Comparison of ENCODE assay signal across 14 cellular contexts in genomic region chr12:126952106-126953007, GRCh38.
"Had no signal": no experiment of that assay in that cellular context is flagged by ENCODE, and none has a peak within 500 bp of the region (broad histone marks: within the 10 kb centered on the region; RNA-seq: fewer than 3 reads in every experiment).

No MANE protein-coding gene starts in this region.

- ATAC-seq: effector memory CD8-positive, alpha-beta T cell; left lobe of liver; natural killer cell treated with Interleukin-12 subunit alpha and Interleukin-12 subunit beta and Interleukin-15 and Interleukin-18, amount 100 ng/mL, for 72 hours had no signal

- H3K27ac Mint-ChIP-seq: activated naive CD8-positive, alpha-beta T cell treated with anti-CD3 and anti-CD28 coated beads, Interleukin-2, amount 10 ng/mL, durations not matched to agents 7 days and 5 days; dendritic cell treated with granulocyte-macrophage colony-stimulating factor and Interleukin-4, amounts not matched to agents 40 ng/mL and 50 ng/mL, for 4 days; effector memory CD8-positive, alpha-beta T cell; memory B cell; natural killer cell treated with Interleukin-12 subunit alpha and Interleukin-12 subunit beta and Interleukin-15 and Interleukin-18, amount 100 ng/mL, for 72 hours; T-helper 2 cell treated with Interferon-gamma antibody and Interleukin-4, amounts not matched to agents 5 μg/mL and 100 μg/mL, for 36 hours had no signal

- H3K36me3 Mint-ChIP-seq: activated naive CD8-positive, alpha-beta T cell treated with anti-CD3 and anti-CD28 coated beads, Interleukin-2, amount 10 ng/mL, durations not matched to agents 7 days and 5 days; memory B cell; natural killer cell treated with Interleukin-12 subunit alpha and Interleukin-12 subunit beta and Interleukin-15 and Interleukin-18, amount 100 ng/mL, for 72 hours had no signal

- H3K36me3 ChIP-seq: sigmoid colon, tibial nerve, uterus had no signal

- H3K27me3 Mint-ChIP-seq: activated naive CD8-positive, alpha-beta T cell treated with anti-CD3 and anti-CD28 coated beads, Interleukin-2, amount 10 ng/mL, durations not matched to agents 7 days and 5 days; dendritic cell treated with granulocyte-macrophage colony-stimulating factor and Interleukin-4, amounts not matched to agents 40 ng/mL and 50 ng/mL, for 4 days; effector memory CD8-positive, alpha-beta T cell; memory B cell; natural killer cell treated with Interleukin-12 subunit alpha and Interleukin-12 subunit beta and Interleukin-15 and Interleukin-18, amount 100 ng/mL, for 72 hours had no signal

- H3K4me1 Mint-ChIP-seq: activated naive CD8-positive, alpha-beta T cell treated with anti-CD3 and anti-CD28 coated beads, Interleukin-2, amount 10 ng/mL, durations not matched to agents 7 days and 5 days; memory B cell had no signal

- H3K4me1 ChIP-seq: sigmoid colon, tibial nerve, uterus had no signal

- H3K27me3 ChIP-seq: sigmoid colon, tibial nerve, uterus had no signal

- H3K4me3 Mint-ChIP-seq: activated naive CD8-positive, alpha-beta T cell treated with anti-CD3 and anti-CD28 coated beads, Interleukin-2, amount 10 ng/mL, durations not matched to agents 7 days and 5 days; dendritic cell treated with granulocyte-macrophage colony-stimulating factor and Interleukin-4, amounts not matched to agents 40 ng/mL and 50 ng/mL, for 4 days; effector memory CD8-positive, alpha-beta T cell; memory B cell; natural killer cell treated with Interleukin-12 subunit alpha and Interleukin-12 subunit beta and Interleukin-15 and Interleukin-18, amount 100 ng/mL, for 72 hours; T-helper 2 cell treated with Interferon-gamma antibody and Interleukin-4, amounts not matched to agents 5 μg/mL and 100 μg/mL, for 36 hours had no signal

- DNase-seq: activated naive CD4-positive, alpha-beta T cell; activated naive CD8-positive, alpha-beta T cell treated with anti-CD3 and anti-CD28 coated beads, Interleukin-2, amount 10 ng/mL, durations not matched to agents 7 days and 5 days; effector memory CD8-positive, alpha-beta T cell; sigmoid colon; stimulated activated CD4-positive, alpha-beta T cell treated with anti-CD3 and anti-CD28 coated beads, Interleukin-12 subunit alpha, Interleukin-12 subunit beta, amount 100 ng/mL, for 4 hours; stimulated activated CD4-positive, alpha-beta T cell treated with anti-CD3 and anti-CD28 coated beads, Interleukin-2, amount 100 ng/mL, for 24 hours; uterus had no signal

- H3K9me3 ChIP-seq: sigmoid colon, tibial nerve, uterus had no signal

- H3K9me3 Mint-ChIP-seq: activated naive CD8-positive, alpha-beta T cell treated with anti-CD3 and anti-CD28 coated beads, Interleukin-2, amount 10 ng/mL, durations not matched to agents 7 days and 5 days; memory B cell had no signal

- H3K4me3 ChIP-seq: sigmoid colon, tibial nerve, uterus had no signal

- H3K27ac ChIP-seq: epithelial cell of prostate, sigmoid colon, tibial nerve, uterus had no signal
